1 cellular context compared by ENCODE assay signal in genomic region chr7:128827971-128828711, GRCh38.
TF ChIP-seq lines count a peak whose summit lies in the region.

No MANE protein-coding gene starts in this region.

TF ChIP-seq in HepG2, 621 proteins besides CTCF, POLR2A, EP300 and RAD21 (continued from another document):
- TF ChIP-seq, protein P1, sequence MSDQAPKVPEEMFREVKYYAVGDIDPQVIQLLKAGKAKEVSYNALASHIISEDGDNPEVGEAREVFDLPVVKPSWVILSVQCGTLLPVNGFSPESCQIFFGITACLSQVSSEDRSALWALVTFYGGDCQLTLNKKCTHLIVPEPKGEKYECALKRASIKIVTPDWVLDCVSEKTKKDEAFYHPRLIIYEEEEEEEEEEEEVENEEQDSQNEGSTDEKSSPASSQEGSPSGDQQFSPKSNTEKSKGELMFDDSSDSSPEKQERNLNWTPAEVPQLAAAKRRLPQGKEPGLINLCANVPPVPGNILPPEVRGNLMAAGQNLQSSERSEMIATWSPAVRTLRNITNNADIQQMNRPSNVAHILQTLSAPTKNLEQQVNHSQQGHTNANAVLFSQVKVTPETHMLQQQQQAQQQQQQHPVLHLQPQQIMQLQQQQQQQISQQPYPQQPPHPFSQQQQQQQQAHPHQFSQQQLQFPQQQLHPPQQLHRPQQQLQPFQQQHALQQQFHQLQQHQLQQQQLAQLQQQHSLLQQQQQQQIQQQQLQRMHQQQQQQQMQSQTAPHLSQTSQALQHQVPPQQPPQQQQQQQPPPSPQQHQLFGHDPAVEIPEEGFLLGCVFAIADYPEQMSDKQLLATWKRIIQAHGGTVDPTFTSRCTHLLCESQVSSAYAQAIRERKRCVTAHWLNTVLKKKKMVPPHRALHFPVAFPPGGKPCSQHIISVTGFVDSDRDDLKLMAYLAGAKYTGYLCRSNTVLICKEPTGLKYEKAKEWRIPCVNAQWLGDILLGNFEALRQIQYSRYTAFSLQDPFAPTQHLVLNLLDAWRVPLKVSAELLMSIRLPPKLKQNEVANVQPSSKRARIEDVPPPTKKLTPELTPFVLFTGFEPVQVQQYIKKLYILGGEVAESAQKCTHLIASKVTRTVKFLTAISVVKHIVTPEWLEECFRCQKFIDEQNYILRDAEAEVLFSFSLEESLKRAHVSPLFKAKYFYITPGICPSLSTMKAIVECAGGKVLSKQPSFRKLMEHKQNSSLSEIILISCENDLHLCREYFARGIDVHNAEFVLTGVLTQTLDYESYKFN (CRISPR knock-in tag; conservative IDR thresholded peaks at IDR 0.05) = peak; percentile 25; the same call in 1 of the 2 replicates
- TF ChIP-seq GATAD2A (CRISPR knock-in tag; IDR thresholded peaks at IDR 0.05) (peak; percentile 59), MEIS2 (CRISPR knock-in tag; IDR thresholded peaks at IDR 0.05) (peak; percentile 50; the same call in 1 of the 2 replicates), POLR2AphosphoS2 (IDR thresholded peaks at IDR 0.05; ENCODE audit: low read depth, low read length) (no peak), AFF4 (CRISPR knock-in tag; IDR thresholded peaks at IDR 0.05) (no peak), ZNF773 (CRISPR knock-in tag; IDR thresholded peaks at IDR 0.05; ENCODE audit: borderline replicate concordance) (no peak), HDAC1 (CRISPR knock-in tag; IDR thresholded peaks at IDR 0.05) (peak; percentile 39; the same call in 1 of the 2 replicates), SNAPC2 (CRISPR knock-in tag; IDR thresholded peaks at IDR 0.05) (0 out of 2 replicates have a peak, but pooled peaks have one; percentile 31), POLR2AphosphoS5 (IDR thresholded peaks at IDR 0.05; ENCODE audit: low read depth, low read length) (no peak), MAZ (IDR thresholded peaks at IDR 0.05; ENCODE audit: borderline replicate concordance, low read depth, low read length) (no peak), MAZ (CRISPR knock-in tag; IDR thresholded peaks at IDR 0.05; ENCODE audit: low read depth) (no peak), ZNF589 (CRISPR knock-in tag; conservative IDR thresholded peaks at IDR 0.05) (no peak)
- TF ChIP-seq, protein P2, sequence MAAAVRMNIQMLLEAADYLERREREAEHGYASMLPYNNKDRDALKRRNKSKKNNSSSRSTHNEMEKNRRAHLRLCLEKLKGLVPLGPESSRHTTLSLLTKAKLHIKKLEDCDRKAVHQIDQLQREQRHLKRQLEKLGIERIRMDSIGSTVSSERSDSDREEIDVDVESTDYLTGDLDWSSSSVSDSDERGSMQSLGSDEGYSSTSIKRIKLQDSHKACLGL (CRISPR knock-in tag; IDR thresholded peaks at IDR 0.05) = no peak
